27 cellular contexts compared by ENCODE assay signal in genomic region chr18:38923136-38923535, GRCh38.
A peak's percentile ranks its signal among the peaks of the same experiment; 100 is the strongest.
DNase-seq lines count a peak whose midpoint lies in the region; FAIRE-seq and TF ChIP-seq lines count a peak whose summit lies in the region.
"Had no signal": no experiment of that assay in that cellular context is flagged by ENCODE, and none has a peak within 500 bp of the region (broad histone marks: within the 10 kb centered on the region; RNA-seq: fewer than 3 reads in every experiment).

No MANE protein-coding gene starts in this region.

- H3K4me1 ChIP-seq in transverse colon (no peaks in the 10 kb centered on the region), kidney (ENCODE audit: control insufficient read depth in 1 of 2, insufficient read depth in 1 of 2, low read depth in 1 of 2, low read length in 2 of 2) (no peaks in the 10 kb centered on the region), neural progenitor cell (peaks cover 4% of the 10 kb centered on the region)
- H3K4me1 ChIP-seq: psoas muscle, stomach had no signal

- no peak for TF ChIP-seq POLR2A in transverse colon (IDR thresholded peaks at IDR 0.05)

- H3K27me3 ChIP-seq in bronchial epithelial cell (ENCODE audit: control insufficient read depth, insufficient read depth, low read length): no peaks in the 10 kb centered on the region
- H3K27me3 ChIP-seq in transverse colon: no peaks in the 10 kb centered on the region
- no peaks in the 10 kb centered on the region for H3K27me3 ChIP-seq in neural progenitor cell
- H3K27me3 ChIP-seq: stomach had no signal

- peak; percentile 61 for DNase-seq in NCI-H1436 (lab: John Stamatoyannopoulos, UW)
- DNase-seq in NCI-H1436 treated with DMSO at 0.1 percent for 48 hours (lab: John Stamatoyannopoulos, UW): no peak
- DNase-seq in NCI-H226: peak; percentile 21
- peak; percentile 18 for DNase-seq in bronchial epithelial cell (ENCODE audit: low read depth)
- peak; percentile 30 for DNase-seq in renal cortical epithelial cell (ENCODE audit: low read depth)
- DNase-seq in transverse colon: no peak
- no peak for DNase-seq in kidney
- no peak for DNase-seq in neural progenitor cell (ENCODE audit: low spot score)
- DNase-seq: activated CD4-positive, alpha-beta T cell treated with anti-CD3 and anti-CD28 coated beads for 48 hours; activated effector memory CD4-positive, alpha-beta T cell treated with anti-CD3 and anti-CD28 coated beads, Interleukin-2, amount 50 U/mL, for 16 hours; Calu3; dermis blood vessel endothelial cell; foreskin fibroblast; GDM1; HCEC 1CT; hippocampal formation; midbrain; NCI-H446 treated with DMSO at 0.1 percent for 48 hours; psoas muscle; stimulated activated CD4-positive, alpha-beta T cell treated with anti-CD3 and anti-CD28 coated beads, Interleukin-4, amount 100 ng/mL, for 24 hours; stomach; SW 1271 had no signal

- H3K9ac ChIP-seq in kidney (ENCODE audit: low read length in 2 of 2): no peak overlapping the region
- H3K9ac ChIP-seq in neural progenitor cell: no peak overlapping the region

- FAIRE-seq in bronchial epithelial cell (lab: Jason Lieb, UNC) (no peak), kidney (lab: Jason Lieb, UNC) (no peak)
- FAIRE-seq: K562, keratinocyte, urothelium cell line had no signal

- H3K4me1 Mint-ChIP-seq in neural progenitor cell: peaks cover 9% of the 10 kb centered on the region
- H3K4me1 Mint-ChIP-seq: nephron had no signal

- H3K36me3 Mint-ChIP-seq in neural progenitor cell: no peaks in the 10 kb centered on the region

- TF ChIP-seq CTCF in bronchial epithelial cell (IDR thresholded peaks at IDR 0.05; ENCODE audit: insufficient read depth, low read length, severe bottlenecking) (no peak), transverse colon (IDR thresholded peaks at IDR 0.05) (no peak), kidney (IDR thresholded peaks at IDR 0.05; ENCODE audit: borderline replicate concordance, extremely low read depth, insufficient read depth) (no peak), neural progenitor cell (IDR thresholded peaks at IDR 0.05) (no peak)

- H3K4me3 ChIP-seq in bronchial epithelial cell (ENCODE audit: low read depth, low read length) (no peak overlapping the region), transverse colon (no peak overlapping the region), kidney (ENCODE audit: low read length in 2 of 2) (no peak overlapping the region), neural progenitor cell (no peak overlapping the region)
- H3K4me3 ChIP-seq: K562, psoas muscle, stomach had no signal

- H3K27ac ChIP-seq in transverse colon (no peak overlapping the region), kidney (ENCODE audit: low read depth in 2 of 2, low read length in 2 of 2) (no peak overlapping the region), neural progenitor cell (no peak overlapping the region)
- H3K27ac ChIP-seq: epithelial cell of prostate, psoas muscle, stomach had no signal

- no peaks in the 10 kb centered on the region for H4K20me1 ChIP-seq in neural progenitor cell (ENCODE audit: low read depth)

- 70 to 100% methylated on average over 1 of the region's 1 CpG for WGBS in transverse colon (ENCODE audit: low coverage in 1 of 2), 2 donors

- H3K27ac Mint-ChIP-seq in neural progenitor cell: no peak overlapping the region
- H3K27ac Mint-ChIP-seq: nephron had no signal

- H3K79me2 ChIP-seq in neural progenitor cell (ENCODE audit: low read depth): no peaks in the 10 kb centered on the region

- H3K9me3 Mint-ChIP-seq in neural progenitor cell: peaks cover 11% of the 10 kb centered on the region

- H3K4me3 Mint-ChIP-seq in neural progenitor cell: no peak overlapping the region
- H3K4me3 Mint-ChIP-seq: nephron had no signal

- intact Hi-C loops in transverse colon (cut with DNase I; ENCODE audit: low total_unique reads) (no loop called here), kidney (cut with DNase I) (no loop called here)

- H3K9me3 ChIP-seq in transverse colon (no peaks in the 10 kb centered on the region), kidney (ENCODE audit: control insufficient read depth in 1 of 2, low read length in 2 of 2) (no peaks in the 10 kb centered on the region), neural progenitor cell (ENCODE audit: low read depth) (no peaks in the 10 kb centered on the region)
- H3K9me3 ChIP-seq: psoas muscle had no signal

- no peaks in the 10 kb centered on the region for H3K27me3 Mint-ChIP-seq in neural progenitor cell (ENCODE audit: insufficient read depth, low read depth)

- H3K4me2 ChIP-seq in neural progenitor cell: no peak overlapping the region

- in situ Hi-C loops in transverse colon (cut with MboI; ENCODE audit: low pct_ligation_motif_present in 1 of 4, low pct_unique_long_range_greater_than_20kb in 1 of 4, low sequenced_read_pairs in 3 of 4): no loop called here

- no peak for TF ChIP-seq EP300 in transverse colon (IDR thresholded peaks at IDR 0.05; ENCODE audit: low read depth)

- H3K36me3 ChIP-seq in bronchial epithelial cell (ENCODE audit: control insufficient read depth, insufficient read depth, low read length) (no peaks in the 10 kb centered on the region), transverse colon (no peaks in the 10 kb centered on the region), kidney (ENCODE audit: control insufficient read depth in 1 of 2, insufficient read depth in 2 of 2, low read length in 2 of 2) (no peaks in the 10 kb centered on the region), neural progenitor cell (no peaks in the 10 kb centered on the region)
- H3K36me3 ChIP-seq: stomach had no signal

- H3F3A ChIP-seq in neural progenitor cell (ENCODE audit: low read depth): no peaks in the 10 kb centered on the region

- H2AFZ ChIP-seq in neural progenitor cell (replicated peaks): no peak overlapping the region

Comparison
In these comparisons a context has a peak if more than half of its experiments do, and no peak if none do; other contexts are left out.
1. DNase-seq: peak in NCI-H1436 (single experiment), NCI-H226 (single experiment), bronchial epithelial cell (single experiment) and renal cortical epithelial cell (single experiment); none in NCI-H1436 treated with DMSO at 0.1 percent for 48 hours (single experiment), transverse colon (single experiment), kidney (single experiment) and neural progenitor cell (single experiment).